ENCODE assay signal across 11 cellular contexts in genomic region chr9:12785251-12785880, GRCh38. TPM values are rescaled to one million over a fixed set of nuclear protein-coding genes. Genes with fewer than 3 reads are reported as not detected.
A peak's percentile ranks its signal among the peaks of the same experiment; 100 is the strongest.
DNase-seq lines count a peak whose midpoint lies in the region; ATAC-seq and TF ChIP-seq lines count a peak whose summit lies in the region.
"Had no signal": no experiment of that assay in that cellular context is flagged by ENCODE, and none has a peak within 500 bp of the region (broad histone marks: within the 10 kb centered on the region; RNA-seq: fewer than 3 reads in every experiment).

No MANE protein-coding gene starts in this region.

- peaks cover 11% of the 10 kb centered on the region for H3K9me3 ChIP-seq in PC-3 (ENCODE audit: low read length)
- H3K9me3 ChIP-seq: neutrophil had no signal

- TF ChIP-seq CTCF in PC-3 (conservative IDR thresholded peaks at IDR 0.05; ENCODE audit: low read depth, low read length), result no peak
- no peak for TF ChIP-seq CTCF in fibroblast of villous mesenchyme (IDR thresholded peaks at IDR 0.05; ENCODE audit: insufficient read depth, low read depth, low read length)

- H3K36me3 ChIP-seq in PC-3 (ENCODE audit: low read depth, low read length), result peaks cover 12% of the 10 kb centered on the region; the same call in 1 of the 2 replicates
- H3K36me3 ChIP-seq: neutrophil had no signal

- peak overlapping the region; percentile 91 for H3K4me2 ChIP-seq in PC-3 (ENCODE audit: low read length)

- POLR2A ChIA-PET in PC-3 (lab: Charles Lee; ENCODE audit: unreplicated experiment), result interaction anchor here (0.9 to 1.0 kb wide), 2 partner anchors 64 to 99 kb away, joined by 4 to 7 read pairs; no protein-coding TSS in a partner anchor

- CTCF ChIA-PET in PC-3 (lab: Charles Lee), result no interaction called here

- H3K4me1 ChIP-seq in PC-3 (ENCODE audit: insufficient read depth, low read length), result peaks cover 34% of the 10 kb centered on the region

- no TSS peak for BruUV-seq in PC-3 (replicated peaks; lab: Mats Ljungman, UMichigan)

- intact Hi-C loops in PC-3 (cut with micrococcal nuclease), result loop anchor here (2.0 kb wide), 1 partner anchor 99 kb away; no protein-coding TSS in a partner anchor

- H3K9me2 ChIP-seq in PC-3 (replicated peaks; ENCODE audit: low read length), result no peaks in the 10 kb centered on the region

- H3F3A ChIP-seq in PC-3 (ENCODE audit: low read length, unreplicated experiment), result peaks cover 14% of the 10 kb centered on the region

- H4K20me1 ChIP-seq in PC-3 (ENCODE audit: low read length), result no peaks in the 10 kb centered on the region

- H3K79me2 ChIP-seq in PC-3 (ENCODE audit: low read length), result peaks cover 41% of the 10 kb centered on the region

- H3K27ac ChIP-seq in PC-3 (ENCODE audit: low read length), result peak overlapping the region; percentile 100
- H3K27ac ChIP-seq: neutrophil had no signal

- ATAC-seq in PC-3, result peak; percentile 62

- DNase-seq in Daoy (ENCODE audit: low read depth) (peak; percentile 45), PC-3 (peak; percentile 92), fibroblast of villous mesenchyme (ENCODE audit: low read depth) (peak; percentile 87), pons (ENCODE audit: low spot score) (peak; percentile 67), AML-193 (lab: John Stamatoyannopoulos, UW) (no peak), SHP77 treated with DMSO at 0.1 percent for 48 hours (lab: John Stamatoyannopoulos, UW) (no peak)
- DNase-seq in stimulated activated CD8-positive, alpha-beta memory T cell treated with anti-CD3 and anti-CD28 coated beads, Interleukin-4, amount 100 ng/mL, for 48 hours, result no peak
- DNase-seq in stimulated activated CD4-positive, alpha-beta T cell treated with anti-CD3 and anti-CD28 coated beads, Interleukin-2, amount 100 ng/mL, for 24 hours, result no peak
- DNase-seq: COR-L47 had no signal

- H3K4me3 ChIP-seq in PC-3 (ENCODE audit: low read length), result peak overlapping the region; percentile 60
- H3K4me3 ChIP-seq in fibroblast of villous mesenchyme (ENCODE audit: low read depth, low read length), result peak overlapping the region; percentile 1

- no peak overlapping the region for H2AFZ ChIP-seq in PC-3 (ENCODE audit: low read length)

- H3K27me3 ChIP-seq in PC-3 (ENCODE audit: low read length), result no peaks in the 10 kb centered on the region
- H3K27me3 ChIP-seq: neutrophil had no signal

- H3K9ac ChIP-seq in PC-3 (ENCODE audit: low read length), result peak overlapping the region; percentile 98

RNA-seq across cellular contexts. Expression of gene LURAP1L, which starts 10.5 kb away (rescaled TPM):
- total RNA-seq in Daoy (2014; rRNA removed; shearing (Covaris generic)), result 2.0 and 2.4 TPM in 2 replicates
- total RNA-seq in PC-3 (2014; rRNA removed), result 16.4 and 16.9 TPM in 2 replicates
- total RNA-seq in fibroblast of villous mesenchyme, result 38.0 and 49.0 TPM in 2 replicates
- total RNA-seq: activated CD8-positive, alpha-beta memory T cell treated with anti-CD3 and anti-CD28 coated beads for 36 hours had no signal

Comparison
In these comparisons a context has a peak if more than half of its experiments do, and no peak if none do; other contexts are left out.
1. DNase-seq: peak in Daoy (single experiment), PC-3 (single experiment), fibroblast of villous mesenchyme (single experiment) and pons (single experiment); none in AML-193 (0 of 2), SHP77 treated with DMSO at 0.1 percent for 48 hours (single experiment), stimulated activated CD8-positive, alpha-beta memory T cell treated with anti-CD3 and anti-CD28 coated beads, Interleukin-4, amount 100 ng/mL, for 48 hours (single experiment) and stimulated activated CD4-positive, alpha-beta T cell treated with anti-CD3 and anti-CD28 coated beads, Interleukin-2, amount 100 ng/mL, for 24 hours (0 of 2).